Comparison of ENCODE assay signal across 29 cellular contexts in genomic region chr16:73326770-73327470, GRCh38.
"Had no signal": no experiment of that assay in that cellular context is flagged by ENCODE, and none has a peak within 500 bp of the region (broad histone marks: within the 10 kb centered on the region; RNA-seq: fewer than 3 reads in every experiment).

No MANE protein-coding gene starts in this region.

- DNase-seq: activated CD4-positive, alpha-beta memory T cell treated with anti-CD3 and anti-CD28 coated beads for 36 hours; activated CD4-positive, alpha-beta T cell treated with anti-CD3 and anti-CD28 coated beads for 36 hours; activated CD4-positive, alpha-beta T cell treated with anti-CD3 and anti-CD28 coated beads, Interleukin-2, amount 10 ng/mL, durations not matched to agents 24 days and 14 days; activated CD4-positive, CD25-positive, alpha-beta regulatory T cell; activated CD4-positive, CD25-positive, alpha-beta regulatory T cell treated with anti-CD3 and anti-CD28 coated beads, Interleukin-2, amount 50 U/mL, for 72 hours; activated CD8-positive, alpha-beta memory T cell treated with anti-CD3 and anti-CD28 coated beads, Interleukin-2, amount 50 U/mL, for 48 hours; activated gamma-delta T cell; activated naive CD4-positive, alpha-beta T cell; activated naive CD4-positive, alpha-beta T cell treated with anti-CD3 and anti-CD28 coated beads, Interleukin-2, amount 10 ng/mL, durations not matched to agents 7 days and 5 days; activated naive CD8-positive, alpha-beta T cell treated with anti-CD3 and anti-CD28 coated beads, Interleukin-2, amount 10 ng/mL, durations not matched to agents 7 days and 5 days; activated T-cell treated with anti-CD3 and anti-CD28 coated beads for 4 hours; activated T-cell treated with anti-CD3 and anti-CD28 coated beads, Interleukin-2, amount 50 U/mL, for 24 hours; activated T-cell treated with anti-CD3 and anti-CD28 coated beads, Interleukin-2, amount 50 U/mL, for 72 hours; caudate nucleus; cortex of kidney; dermis blood vessel endothelial cell; effector CD4-positive, alpha-beta T cell; effector memory CD8-positive, alpha-beta T cell; erythroblast; esophagus squamous epithelium; foreskin keratinocyte; heart right ventricle; T-helper 1 cell; T-helper 17 cell; T1000 had no signal

- H3K9me3 ChIP-seq: ascending aorta, esophagus squamous epithelium, gastroesophageal sphincter, heart right ventricle had no signal

- ATAC-seq: activated CD4-positive, alpha-beta T cell treated with anti-CD3 and anti-CD28 coated beads for 36 hours; activated naive CD4-positive, alpha-beta T cell treated with anti-CD3 and anti-CD28 coated beads, Interleukin-2, amount 50 U/mL, for 72 hours; activated T-cell treated with anti-CD3 and anti-CD28 coated beads, Interleukin-2, amount 50 U/mL, for 72 hours; effector memory CD8-positive, alpha-beta T cell; foreskin keratinocyte; gastroesophageal sphincter; heart right ventricle; T-helper 17 cell had no signal

- FAIRE-seq: colon had no signal

- H3K4me3 ChIP-seq: ascending aorta, esophagus squamous epithelium, gastroesophageal sphincter, heart right ventricle had no signal

- H3K27ac ChIP-seq: ascending aorta, esophagus squamous epithelium, foreskin keratinocyte, gastroesophageal sphincter, heart right ventricle had no signal

- H3K36me3 ChIP-seq: ascending aorta, esophagus squamous epithelium, gastroesophageal sphincter, heart right ventricle had no signal

- H3K27me3 ChIP-seq: ascending aorta, esophagus squamous epithelium, foreskin keratinocyte had no signal

- H3K4me1 ChIP-seq: ascending aorta, esophagus squamous epithelium, foreskin keratinocyte, gastroesophageal sphincter, heart right ventricle had no signal
